Comparison of ENCODE assay signal across 15 cellular contexts in the genomic region with DNA sequence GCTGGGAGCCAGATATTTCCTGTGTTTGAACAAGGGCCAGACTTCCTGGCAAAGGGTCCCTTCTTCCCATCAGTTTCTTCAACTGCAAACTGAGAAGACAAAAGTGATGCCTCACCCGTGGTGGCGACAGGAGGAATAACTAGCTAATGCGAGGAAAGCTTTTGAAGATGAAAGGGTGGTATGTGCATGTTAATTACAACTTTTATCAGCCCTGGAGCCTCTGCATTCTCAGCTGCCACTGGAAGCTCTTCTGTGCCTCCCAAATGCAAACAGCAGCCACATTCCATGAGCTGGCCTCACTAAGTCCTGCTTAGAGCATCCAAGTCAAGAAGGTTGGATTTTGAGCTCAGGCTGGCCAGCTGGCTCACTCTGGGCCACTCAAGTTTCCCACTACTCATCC. TPM values are rescaled to one million over a fixed set of nuclear protein-coding genes. Genes with fewer than 3 reads are reported as not detected.
DNase-seq lines count a peak whose midpoint lies in the region; ATAC-seq and TF ChIP-seq lines count a peak whose summit lies in the region.
"Had no signal": no experiment of that assay in that cellular context is flagged by ENCODE, and none has a peak within 500 bp of the region (broad histone marks: within the 10 kb centered on the region; RNA-seq: fewer than 3 reads in every experiment).

No MANE protein-coding gene starts in this region.

- no TSS peak for BruUV-seq in Panc1 (replicated peaks; lab: Mats Ljungman, UMichigan)

- peaks cover 27% of the 10 kb centered on the region for H3K4me1 Mint-ChIP-seq in endodermal cell

- CTCF ChIA-PET in Panc1 (lab: Charles Lee): interaction anchor here (0.7 kb wide), 1 partner anchor 140 kb away, joined by 3 read pairs; no protein-coding TSS in a partner anchor

- peak; percentile 4; the same call in 1 of the 2 replicates for ATAC-seq in Panc1
- ATAC-seq: left ventricle myocardium superior, PC-3 had no signal

- peaks cover 99% of the 10 kb centered on the region for H3K79me2 ChIP-seq in osteoblast (ENCODE audit: insufficient read depth, low read length)

- 7 to 8% methylated on average over 2 to 3 of the region's 3 CpGs for WGBS in endodermal cell (ENCODE audit: insufficient coverage in 1 of 2, insufficient read length in 1 of 2), 2 experiments

- peaks cover 17% of the 10 kb centered on the region for H3K36me3 ChIP-seq in Panc1 (ENCODE audit: control insufficient read depth, insufficient read depth, low read length)
- H3K36me3 ChIP-seq in endodermal cell (ENCODE audit: control insufficient read depth, insufficient read depth, low read length): no peaks in the 10 kb centered on the region
- peaks cover 55% of the 10 kb centered on the region for H3K36me3 ChIP-seq in osteoblast (ENCODE audit: insufficient read depth, low read length)
- H3K36me3 ChIP-seq in HAP-1 (replicated peaks): no peaks in the 10 kb centered on the region

- H3K27me3 Mint-ChIP-seq in endodermal cell (ENCODE audit: insufficient read depth): peaks cover 90% of the 10 kb centered on the region

- H3K36me3 Mint-ChIP-seq in endodermal cell (ENCODE audit: low read depth): no peaks in the 10 kb centered on the region

- no peak overlapping the region for H3K4me3 Mint-ChIP-seq in endodermal cell
- H3K4me3 Mint-ChIP-seq: T-helper 2 cell treated with Interferon-gamma antibody and Interleukin-4, amounts not matched to agents 5 μg/mL and 100 μg/mL, for 36 hours had no signal

- H3K4me2 ChIP-seq in osteoblast (ENCODE audit: insufficient read depth, low read length): peak overlapping the region; percentile 47

- POLR2A ChIA-PET in Panc1 (lab: Charles Lee): no interaction called here

- no peak overlapping the region for H3K9ac ChIP-seq in endodermal cell (ENCODE audit: extremely low read depth, low read length, poor library complexity, severe bottlenecking)

- H3K27ac Mint-ChIP-seq in endodermal cell: peak overlapping the region; percentile 70
- H3K27ac Mint-ChIP-seq: T-helper 2 cell treated with Interferon-gamma antibody and Interleukin-4, amounts not matched to agents 5 μg/mL and 100 μg/mL, for 36 hours had no signal

- H2AFZ ChIP-seq in osteoblast (ENCODE audit: low read length): no peak overlapping the region

- DNase-seq in EH (ENCODE audit: low read depth) (peak; percentile 45), Panc1 (ENCODE audit: low read depth, low spot score) (no peak), endodermal cell (peak; percentile 88), osteoblast (ENCODE audit: insufficient read length, low spot score, missing footprints) (no peak), HAP-1 (ENCODE audit: low spot score in 2 of 2) (no peak), HuH-7.5 (ENCODE audit: low spot score) (no peak), GF-D8 (lab: John Stamatoyannopoulos, UW) (no peak), NCI-H2107 treated with DMSO at 0.1 percent for 48 hours (lab: John Stamatoyannopoulos, UW; ENCODE audit: unreplicated experiment) (no peak)
- DNase-seq: activated CD8-positive, alpha-beta memory T cell treated with anti-CD3 and anti-CD28 coated beads for 24 hours; left ventricle myocardium superior; NCI-H2171 treated with DMSO at 0.1 percent for 48 hours; PC-3; stomach had no signal

- H3K27ac ChIP-seq in Panc1 (ENCODE audit: low read length) (peak overlapping the region; percentile 97), endodermal cell (ENCODE audit: low read depth, low read length) (no peak overlapping the region), osteoblast (ENCODE audit: low read depth, low read length) (peak overlapping the region; percentile 67)
- H3K27ac ChIP-seq: HL-60 had no signal

- no peaks in the 10 kb centered on the region for H3K9me3 ChIP-seq in Panc1 (ENCODE audit: control insufficient read depth, insufficient read depth, low read depth, low read length)
- H3K9me3 ChIP-seq in endodermal cell (ENCODE audit: control insufficient read depth, low read length): peaks cover 3% of the 10 kb centered on the region
- H3K9me3 ChIP-seq in osteoblast (ENCODE audit: low read depth, low read length): no peaks in the 10 kb centered on the region
- no peaks in the 10 kb centered on the region for H3K9me3 ChIP-seq in HAP-1
- H3K9me3 ChIP-seq: stomach had no signal

- TF ChIP-seq CTCF in Panc1 (IDR thresholded peaks at IDR 0.05) (no peak), endodermal cell (conservative IDR thresholded peaks at IDR 0.05) (no peak), osteoblast (IDR thresholded peaks at IDR 0.05; ENCODE audit: extremely low read depth, low read depth, low read length) (no peak)

- in situ Hi-C loops in Panc1 (cut with HindIII; ENCODE audit: low pct_unique_long_range_greater_than_20kb, low sequenced_read_pairs) (no loop called here), HAP-1 (cut with MboI; ENCODE audit: low sequenced_read_pairs) (no loop called here)

- H3K4me3 ChIP-seq in Panc1 (ENCODE audit: low read depth in 2 of 2, low read length in 2 of 2): peak overlapping the region in 1 of 2 experiments; percentile 9; a peak in 1 of 4 replicates
- no peak overlapping the region for H3K4me3 ChIP-seq in endodermal cell (ENCODE audit: low read length)
- H3K4me3 ChIP-seq in osteoblast (ENCODE audit: insufficient read depth, low read length): no peak overlapping the region
- H3K4me3 ChIP-seq in HAP-1: no peak overlapping the region
- H3K4me3 ChIP-seq: stomach had no signal

- no peaks in the 10 kb centered on the region for H3K9me3 Mint-ChIP-seq in endodermal cell

- H3K27me3 ChIP-seq in Panc1 (ENCODE audit: control insufficient read depth, insufficient read depth, low read length): no peaks in the 10 kb centered on the region
- peaks cover 47% of the 10 kb centered on the region for H3K27me3 ChIP-seq in endodermal cell (ENCODE audit: control insufficient read depth, insufficient read depth, low read length, poor library complexity, severe bottlenecking)
- no peaks in the 10 kb centered on the region for H3K27me3 ChIP-seq in osteoblast (ENCODE audit: insufficient read depth, low read length)
- H3K27me3 ChIP-seq in HAP-1 (ENCODE audit: low read depth): no peaks in the 10 kb centered on the region
- H3K27me3 ChIP-seq: stomach had no signal

- peaks cover 100% of the 10 kb centered on the region for H3K4me1 ChIP-seq in Panc1 (ENCODE audit: control insufficient read depth, insufficient read depth, low read length)
- peaks cover 11% of the 10 kb centered on the region for H3K4me1 ChIP-seq in endodermal cell (ENCODE audit: control insufficient read depth, insufficient read depth, low read length)
- H3K4me1 ChIP-seq in osteoblast (ENCODE audit: insufficient read depth, low read length): peaks cover 40% of the 10 kb centered on the region
- H3K4me1 ChIP-seq in HAP-1: no peaks in the 10 kb centered on the region

- intact Hi-C loops in Panc1 (cut with micrococcal nuclease; ENCODE audit: unreplicated experiment): no loop called here

- peaks cover 78% of the 10 kb centered on the region for H4K20me1 ChIP-seq in osteoblast (ENCODE audit: insufficient read depth, low read length)

RNA-seq across cellular contexts. Expression of gene CD44, which starts 12.9 kb away (rescaled TPM):
- 1,819 TPM for total RNA-seq in Panc1 (2021; ENCODE audit: unreplicated experiment)
- polyA plus RNA-seq in Panc1 (2012; ENCODE audit: insufficient read length): 1,270 TPM
- total RNA-seq in endodermal cell: 1 to 10 TPM; 1.2 to 4.6 TPM
- polyA plus RNA-seq in endodermal cell (2013, experiment 1 of 2): 5.6 TPM
- 8.0 TPM for polyA plus RNA-seq in endodermal cell (2013, experiment 2 of 2)
- 238 and 268 TPM in 2 replicates for total RNA-seq in osteoblast

Comparison
In these comparisons a context has a peak if more than half of its experiments do, and no peak if none do; other contexts are left out.
1. DNase-seq: peak in EH (single experiment) and endodermal cell (single experiment); none in Panc1 (single experiment), osteoblast (single experiment), HAP-1 (0 of 2), HuH-7.5 (single experiment), GF-D8 (single experiment) and NCI-H2107 treated with DMSO at 0.1 percent for 48 hours (single experiment).
2. RNA of gene CD44, which starts 12.9 kb away (total RNA-seq): 1,819 TPM in Panc1 (single experiment) and 238 to 268 TPM in osteoblast; 1.2 to 4.6 TPM in endodermal cell; every median in the first group is over 10 times any median in the second.